ENCODE assay signal across 22 cellular contexts in the genomic region with DNA sequence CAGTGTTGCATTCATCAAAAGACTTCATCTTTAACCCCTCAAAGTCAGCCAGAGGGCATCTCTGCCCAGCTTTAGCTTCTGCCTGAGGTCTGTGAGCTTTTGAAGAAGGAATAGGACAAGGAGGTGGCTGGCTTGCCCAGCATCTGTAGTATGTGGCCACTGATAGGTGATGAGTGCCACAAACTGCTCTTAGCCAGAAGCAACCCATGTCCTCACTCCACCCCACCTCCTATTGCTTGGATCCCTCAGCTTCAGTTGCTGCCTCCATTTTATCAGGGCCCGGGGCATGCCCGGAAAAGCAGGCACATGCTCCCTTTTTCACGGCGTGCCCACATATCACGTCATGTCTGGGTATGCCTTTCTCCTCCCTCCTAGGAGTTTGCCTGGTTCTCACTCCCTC. TPM values are rescaled to one million over a fixed set of nuclear protein-coding genes. Genes with fewer than 3 reads are reported as not detected.
DNase-seq lines count a peak whose midpoint lies in the region; ATAC-seq and TF ChIP-seq lines count a peak whose summit lies in the region.
"Had no signal": no experiment of that assay in that cellular context is flagged by ENCODE, and none has a peak within 500 bp of the region (broad histone marks: within the 10 kb centered on the region; RNA-seq: fewer than 3 reads in every experiment).

No MANE protein-coding gene starts in this region.

- intact Hi-C loops in Calu3 (cut with micrococcal nuclease; ENCODE audit: unreplicated experiment) = no loop called here
- intact Hi-C loops in posterior vena cava (cut with DNase I) = no loop called here

- peaks cover 27% of the 10 kb centered on the region for H3K4me1 Mint-ChIP-seq in activated naive CD8-positive, alpha-beta T cell (ENCODE audit: low read depth)
- H3K4me1 Mint-ChIP-seq in activated naive CD8-positive, alpha-beta T cell treated with anti-CD3 and anti-CD28 coated beads for 36 hours = peaks cover 14% of the 10 kb centered on the region
- no peaks in the 10 kb centered on the region for H3K4me1 Mint-ChIP-seq in Calu3 (ENCODE audit: low read depth, unreplicated experiment)
- H3K4me1 Mint-ChIP-seq in activated naive CD8-positive, alpha-beta T cell treated with anti-CD3 and anti-CD28 coated beads, Interleukin-2, amount 50 U/mL, for 24 hours = peaks cover 15% of the 10 kb centered on the region
- peaks cover 20 to 50% (median 30%) of the 10 kb centered on the region in 4 donors for H3K4me1 Mint-ChIP-seq in naive thymus-derived CD8-positive, alpha-beta T cell
- peaks cover 25 to 33% (median 32%) of the 10 kb centered on the region in 3 donors for H3K4me1 Mint-ChIP-seq in T-cell

- no peaks in the 10 kb centered on the region for H3K9me3 Mint-ChIP-seq in activated naive CD8-positive, alpha-beta T cell (ENCODE audit: low read depth)
- no peaks in the 10 kb centered on the region for H3K9me3 Mint-ChIP-seq in activated naive CD8-positive, alpha-beta T cell treated with anti-CD3 and anti-CD28 coated beads for 36 hours
- H3K9me3 Mint-ChIP-seq in Calu3 (ENCODE audit: low read depth, unreplicated experiment) (no peaks in the 10 kb centered on the region), T-cell (no peaks in the 10 kb centered on the region)
- no peaks in the 10 kb centered on the region for H3K9me3 Mint-ChIP-seq in activated naive CD8-positive, alpha-beta T cell treated with anti-CD3 and anti-CD28 coated beads, Interleukin-2, amount 50 U/mL, for 24 hours
- H3K9me3 Mint-ChIP-seq in naive thymus-derived CD8-positive, alpha-beta T cell = no peaks in the 10 kb centered on the region
- H3K9me3 Mint-ChIP-seq: CD8-positive, alpha-beta memory T cell had no signal

- H3K27ac Mint-ChIP-seq in activated naive CD8-positive, alpha-beta T cell = peak overlapping the region; percentile 4
- H3K27ac Mint-ChIP-seq in activated naive CD8-positive, alpha-beta T cell treated with anti-CD3 and anti-CD28 coated beads for 36 hours = no peak overlapping the region
- H3K27ac Mint-ChIP-seq in Calu3 (ENCODE audit: unreplicated experiment) = peak overlapping the region; percentile 28
- peak overlapping the region; percentile 45 for H3K27ac Mint-ChIP-seq in activated naive CD8-positive, alpha-beta T cell treated with anti-CD3 and anti-CD28 coated beads, Interleukin-2, amount 50 U/mL, for 24 hours
- H3K27ac Mint-ChIP-seq in naive thymus-derived CD8-positive, alpha-beta T cell = peak overlapping the region in 7 of 10 donors; percentile 10 to 62 (median 56)
- no peak overlapping the region for H3K27ac Mint-ChIP-seq in T-cell

- no TSS peak for BruUV-seq in Calu3 (replicated peaks; lab: Mats Ljungman, UMichigan)

- TF ChIP-seq CTCF in Calu3 (IDR thresholded peaks at IDR 0.05; ENCODE audit: unreplicated experiment) = no peak

- POLR2A ChIA-PET in naive thymus-derived CD8-positive, alpha-beta T cell (lab: Charles Lee) = interaction anchor here (0.6 kb wide), 1 partner anchor 667 kb away, joined by 3 read pairs; no protein-coding TSS in a partner anchor
- POLR2A ChIA-PET in T-cell (lab: Charles Lee) = no interaction called here

- H3K36me3 Mint-ChIP-seq in activated naive CD8-positive, alpha-beta T cell = peaks cover 6% of the 10 kb centered on the region
- peaks cover 30% of the 10 kb centered on the region for H3K36me3 Mint-ChIP-seq in activated naive CD8-positive, alpha-beta T cell treated with anti-CD3 and anti-CD28 coated beads for 36 hours
- H3K36me3 Mint-ChIP-seq in Calu3 (ENCODE audit: insufficient read depth, unreplicated experiment) (peaks cover 79% of the 10 kb centered on the region), T-cell (peaks cover 63% of the 10 kb centered on the region)
- peaks cover 57% of the 10 kb centered on the region for H3K36me3 Mint-ChIP-seq in activated naive CD8-positive, alpha-beta T cell treated with anti-CD3 and anti-CD28 coated beads, Interleukin-2, amount 50 U/mL, for 24 hours (ENCODE audit: low read depth)
- peaks cover 4 to 95% (median 25%) of the 10 kb centered on the region in 3 donors for H3K36me3 Mint-ChIP-seq in naive thymus-derived CD8-positive, alpha-beta T cell

- CTCF ChIA-PET in Calu3 (lab: Charles Lee) = no interaction called here
- CTCF ChIA-PET in T-cell (lab: Charles Lee) = interaction anchor here in 1 of 2 donors (0.7 kb wide), 1 partner anchor 103 kb away, joined by 3 read pairs; no protein-coding TSS in a partner anchor

- H3K4me3 Mint-ChIP-seq in activated naive CD8-positive, alpha-beta T cell = no peak overlapping the region
- H3K4me3 Mint-ChIP-seq in activated naive CD8-positive, alpha-beta T cell treated with anti-CD3 and anti-CD28 coated beads for 36 hours = no peak overlapping the region
- no peak overlapping the region for H3K4me3 Mint-ChIP-seq in Calu3 (ENCODE audit: low read depth, unreplicated experiment)
- H3K4me3 Mint-ChIP-seq in activated naive CD8-positive, alpha-beta T cell treated with anti-CD3 and anti-CD28 coated beads, Interleukin-2, amount 50 U/mL, for 24 hours = no peak overlapping the region
- peak overlapping the region in 1 of 10 donors; percentile 16 for H3K4me3 Mint-ChIP-seq in naive thymus-derived CD8-positive, alpha-beta T cell
- H3K4me3 Mint-ChIP-seq in T-cell = no peak overlapping the region
- H3K4me3 Mint-ChIP-seq: CD8-positive, alpha-beta memory T cell had no signal

- no peak for ATAC-seq in activated naive CD8-positive, alpha-beta T cell treated with anti-CD3 and anti-CD28 coated beads, Interleukin-2, amount 50 U/mL, for 24 hours
- no peak for ATAC-seq in naive thymus-derived CD8-positive, alpha-beta T cell
- ATAC-seq in T-cell (replicated peaks in 1 of 4) = no peak

- H3K27me3 Mint-ChIP-seq in activated naive CD8-positive, alpha-beta T cell = no peaks in the 10 kb centered on the region
- no peaks in the 10 kb centered on the region for H3K27me3 Mint-ChIP-seq in activated naive CD8-positive, alpha-beta T cell treated with anti-CD3 and anti-CD28 coated beads for 36 hours
- no peaks in the 10 kb centered on the region for H3K27me3 Mint-ChIP-seq in Calu3 (ENCODE audit: unreplicated experiment)
- H3K27me3 Mint-ChIP-seq in activated naive CD8-positive, alpha-beta T cell treated with anti-CD3 and anti-CD28 coated beads, Interleukin-2, amount 50 U/mL, for 24 hours = no peaks in the 10 kb centered on the region
- H3K27me3 Mint-ChIP-seq in naive thymus-derived CD8-positive, alpha-beta T cell = no peaks in the 10 kb centered on the region
- no peaks in the 10 kb centered on the region for H3K27me3 Mint-ChIP-seq in T-cell
- H3K27me3 Mint-ChIP-seq: CD8-positive, alpha-beta memory T cell had no signal

- DNase-seq in activated naive CD8-positive, alpha-beta T cell treated with anti-CD3 and anti-CD28 coated beads for 36 hours = no peak
- DNase-seq in Calu3 (no peak), T-cell (no peak), posterior vena cava (ENCODE audit: low spot score) (no peak)
- DNase-seq in activated naive CD8-positive, alpha-beta T cell treated with anti-CD3 and anti-CD28 coated beads, Interleukin-2, amount 50 U/mL, for 24 hours = no peak
- DNase-seq in naive thymus-derived CD8-positive, alpha-beta T cell = no peak
- DNase-seq: 8988T; C1 segment of cervical spinal cord; CD8-positive, alpha-beta memory T cell; EL; GF-D8; MM.1S; NCI-H1048; NCI-H1436 treated with DMSO at 0.1 percent for 48 hours; NCI-H1930; NCI-H226; NCI-H510A treated with DMSO at 0.1 percent for 48 hours; NCI-H748 treated with DMSO at 0.1 percent for 48 hours; PC-9; RPMI8226; SHP77 had no signal

RNA-seq across cellular contexts. Expression of a gene that starts 11.9 kb away (rescaled TPM):
- under 1 TPM; 0.27 to 0.56 TPM for total RNA-seq in activated naive CD8-positive, alpha-beta T cell treated with anti-CD3 and anti-CD28 coated beads for 36 hours
- 1.1 and 2.5 TPM in 2 replicates for total RNA-seq in Calu3 (2022)
- total RNA-seq in naive thymus-derived CD8-positive, alpha-beta T cell = 1 to 10 TPM; 2.2 to 2.9 TPM
- not detected for polyA plus RNA-seq in naive thymus-derived CD8-positive, alpha-beta T cell
- 1 to 10 TPM in 4 of 5 donors, under 1 TPM in 1; 0.80 to 1.5 (median 1.2) TPM for total RNA-seq in T-cell
- under 1 TPM; 0.28 to 0.81 TPM for total RNA-seq in posterior vena cava
- total RNA-seq: PC-9 had no signal
- polyA plus RNA-seq: CD8-positive, alpha-beta memory T cell had no signal

RNA-seq across cellular contexts. Expression of a gene that starts 27.1 kb away (rescaled TPM):
- 100 to 1,000 TPM; 154 to 156 TPM for total RNA-seq in activated naive CD8-positive, alpha-beta T cell treated with anti-CD3 and anti-CD28 coated beads for 36 hours
- total RNA-seq in Calu3 (2022) = 205 and 211 TPM in 2 replicates
- total RNA-seq in naive thymus-derived CD8-positive, alpha-beta T cell = 10 to 100 TPM; 81.3 to 86.3 TPM
- 100 to 1,000 TPM; 100 to 112 (median 108) TPM for polyA plus RNA-seq in naive thymus-derived CD8-positive, alpha-beta T cell
- 100 to 1,000 TPM in 1 of 5 donors, 10 to 100 TPM in 4; 67.9 to 104 (median 77.8) TPM for total RNA-seq in T-cell
- total RNA-seq in posterior vena cava = 100 to 1,000 TPM; 127 to 141 TPM

Comparison
In these comparisons a context has a peak if more than half of its experiments do, and no peak if none do; other contexts are left out.
1. H3K27ac Mint-ChIP-seq: peak in activated naive CD8-positive, alpha-beta T cell (single experiment), Calu3 (single experiment), activated naive CD8-positive, alpha-beta T cell treated with anti-CD3 and anti-CD28 coated beads, Interleukin-2, amount 50 U/mL, for 24 hours (single experiment) and naive thymus-derived CD8-positive, alpha-beta T cell (7 of 10); none in activated naive CD8-positive, alpha-beta T cell treated with anti-CD3 and anti-CD28 coated beads for 36 hours (single experiment) and T-cell (0 of 2).